Comparison of ENCODE assay signal across 29 cellular contexts in genomic region chr21:20538039-20538658, GRCh38.
"Had no signal": no experiment of that assay in that cellular context is flagged by ENCODE, and none has a peak within 500 bp of the region (broad histone marks: within the 10 kb centered on the region; RNA-seq: fewer than 3 reads in every experiment).

No MANE protein-coding gene starts in this region.

- ATAC-seq: activated CD4-positive, alpha-beta T cell treated with anti-CD3 and anti-CD28 coated beads for 36 hours; activated CD8-positive, alpha-beta T cell treated with anti-CD3 and anti-CD28 coated beads, Interleukin-2, amount 10 ng/mL, durations not matched to agents 7 days and 5 days; activated naive CD8-positive, alpha-beta T cell treated with anti-CD3 and anti-CD28 coated beads, Interleukin-2, amount 50 U/mL, for 24 hours; Panc1 had no signal

- H3K4me3 ChIP-seq: ascending aorta, cardiac muscle cell, SJCRH30, SK-N-MC had no signal

- H3K4me1 ChIP-seq: ascending aorta, SJCRH30 had no signal

- H3K27ac Mint-ChIP-seq: activated CD4-positive, alpha-beta T cell treated with anti-CD3 and anti-CD28 coated beads for 36 hours; activated CD4-positive, alpha-beta T cell treated with anti-CD3 and anti-CD28 coated beads, Interleukin-2, amount 10 ng/mL, durations not matched to agents 7 days and 5 days; activated CD8-positive, alpha-beta T cell treated with anti-CD3 and anti-CD28 coated beads, Interleukin-2, amount 10 ng/mL, durations not matched to agents 7 days and 5 days; activated naive CD4-positive, alpha-beta T cell treated with anti-CD3 and anti-CD28 coated beads, Interleukin-2, amount 10 ng/mL, durations not matched to agents 7 days and 5 days; activated naive CD8-positive, alpha-beta T cell; activated naive CD8-positive, alpha-beta T cell treated with anti-CD3 and anti-CD28 coated beads, Interleukin-2, amount 50 U/mL, for 24 hours; activated T-cell treated with anti-CD3 and anti-CD28 coated beads, Interleukin-2, amount 50 U/mL, for 24 hours; activated T-helper 2 cell treated with anti-CD3 and anti-CD28 coated beads, Interferon-gamma antibody, Interleukin-2, Interleukin-4, amounts not matched to agents 10 μg/mL and 5 μg/mL and 100 μg/mL, durations not matched to agents 14 hours and 24 hours and 36 hours; IgD-negative memory B cell had no signal

- H3K4me3 Mint-ChIP-seq: activated CD4-positive, alpha-beta T cell treated with anti-CD3 and anti-CD28 coated beads for 36 hours; activated CD4-positive, alpha-beta T cell treated with anti-CD3 and anti-CD28 coated beads, Interleukin-2, amount 10 ng/mL, durations not matched to agents 7 days and 5 days; activated CD8-positive, alpha-beta T cell treated with anti-CD3 and anti-CD28 coated beads, Interleukin-2, amount 10 ng/mL, durations not matched to agents 7 days and 5 days; activated naive CD4-positive, alpha-beta T cell treated with anti-CD3 and anti-CD28 coated beads, Interleukin-2, amount 10 ng/mL, durations not matched to agents 7 days and 5 days; activated naive CD8-positive, alpha-beta T cell; activated naive CD8-positive, alpha-beta T cell treated with anti-CD3 and anti-CD28 coated beads, Interleukin-2, amount 50 U/mL, for 24 hours; activated T-cell treated with anti-CD3 and anti-CD28 coated beads, Interleukin-2, amount 50 U/mL, for 24 hours; IgD-negative memory B cell had no signal

- H3K9me3 ChIP-seq: ascending aorta, SJCRH30 had no signal

- DNase-seq: activated CD4-positive, alpha-beta T cell treated with anti-CD3 and anti-CD28 coated beads for 36 hours; activated CD4-positive, alpha-beta T cell treated with anti-CD3 and anti-CD28 coated beads, Interleukin-2, amount 10 ng/mL, durations not matched to agents 7 days and 5 days; activated CD4-positive, alpha-beta T cell treated with anti-CD3 and anti-CD28 coated beads, Interleukin-2, amount 50 U/mL, for 48 hours; activated CD8-positive, alpha-beta T cell treated with anti-CD3 and anti-CD28 coated beads, Interleukin-2, amount 10 ng/mL, durations not matched to agents 7 days and 5 days; activated naive CD4-positive, alpha-beta T cell treated with anti-CD3 and anti-CD28 coated beads, Interleukin-2, amount 10 ng/mL, durations not matched to agents 7 days and 5 days; activated naive CD8-positive, alpha-beta T cell treated with anti-CD3 and anti-CD28 coated beads, Interleukin-2, amount 50 U/mL, for 24 hours; activated T-cell treated with anti-CD3 and anti-CD28 coated beads, Interleukin-2, amount 50 U/mL, for 24 hours; Karpas-422; KBM-7; NCI-H1105; NCI-H1417 treated with DMSO at 0.1 percent for 48 hours; NCI-H187 treated with DMSO at 0.1 percent for 48 hours; NCI-H2081; NCI-H2171 treated with DMSO at 0.1 percent for 48 hours; NCI-H2227 treated with DMSO at 0.1 percent for 48 hours; NCI-H446; NCI-H524; NCI-H69; NCI-H82; SHP77; SJCRH30; T1000 had no signal

- H3K36me3 Mint-ChIP-seq: activated naive CD4-positive, alpha-beta T cell treated with anti-CD3 and anti-CD28 coated beads, Interleukin-2, amount 10 ng/mL, durations not matched to agents 7 days and 5 days; activated naive CD8-positive, alpha-beta T cell; IgD-negative memory B cell had no signal

- H3K36me3 ChIP-seq: ascending aorta, cardiac muscle cell, SJCRH30 had no signal

- H3K27ac ChIP-seq: ascending aorta, cardiac muscle cell, SJCRH30, SK-N-MC had no signal

- H3K4me1 Mint-ChIP-seq: activated CD4-positive, alpha-beta T cell treated with anti-CD3 and anti-CD28 coated beads for 36 hours; activated CD4-positive, alpha-beta T cell treated with anti-CD3 and anti-CD28 coated beads, Interleukin-2, amount 10 ng/mL, durations not matched to agents 7 days and 5 days; activated naive CD4-positive, alpha-beta T cell treated with anti-CD3 and anti-CD28 coated beads, Interleukin-2, amount 10 ng/mL, durations not matched to agents 7 days and 5 days; activated naive CD8-positive, alpha-beta T cell treated with anti-CD3 and anti-CD28 coated beads, Interleukin-2, amount 50 U/mL, for 24 hours; IgD-negative memory B cell had no signal

- H3K27me3 ChIP-seq: ascending aorta, cardiac muscle cell, SJCRH30 had no signal
